ENCODE assay signal across 13 cellular contexts in the genomic region with DNA sequence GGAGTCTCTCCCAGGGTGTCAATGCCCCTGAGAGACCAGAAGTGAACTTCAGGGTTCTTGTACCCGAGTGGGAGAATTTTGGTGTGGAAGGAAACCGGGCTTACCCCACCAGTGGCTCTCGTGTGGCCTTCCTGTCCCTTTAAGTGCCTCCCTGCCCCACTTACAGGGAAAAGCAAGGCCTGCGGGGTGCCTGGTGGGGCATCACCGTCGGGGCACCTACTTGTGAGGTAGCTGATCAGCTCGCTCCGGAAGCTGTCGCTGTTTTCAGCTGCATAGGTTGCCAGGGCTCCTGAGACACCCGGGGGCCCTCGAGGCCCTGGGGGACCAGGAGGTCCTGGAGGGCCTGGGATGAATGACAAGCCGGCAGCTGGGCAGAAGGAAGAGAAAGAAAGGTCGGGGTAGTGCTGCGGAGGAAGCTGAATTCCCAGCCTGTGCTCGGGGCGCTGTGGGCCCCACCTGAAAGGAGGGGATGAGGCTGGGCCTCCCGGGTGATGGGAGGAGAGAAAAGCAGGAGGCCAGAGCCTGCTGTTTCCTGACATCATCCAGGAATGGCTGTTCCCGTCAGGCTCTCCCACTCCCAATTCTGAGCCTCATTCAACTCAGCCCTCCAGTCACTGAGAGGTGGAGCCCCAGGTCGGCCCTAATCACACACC. TPM values are rescaled to one million over a fixed set of nuclear protein-coding genes. Genes with fewer than 3 reads are reported as not detected.
"Had no signal": no experiment of that assay in that cellular context is flagged by ENCODE, and none has a peak within 500 bp of the region (broad histone marks: within the 10 kb centered on the region; RNA-seq: fewer than 3 reads in every experiment).

No MANE protein-coding gene starts in this region.

- H3K9me3 ChIP-seq: esophagus squamous epithelium, heart left ventricle, transverse colon had no signal

- H3K27me3 ChIP-seq: brain microvascular endothelial cell, esophagus squamous epithelium, heart left ventricle, transverse colon had no signal

- H3K27ac ChIP-seq: brain microvascular endothelial cell, esophagus squamous epithelium, heart left ventricle, transverse colon had no signal

- H3K4me1 Mint-ChIP-seq: mesothelial cell of epicardium had no signal

- H3K4me3 ChIP-seq: esophagus squamous epithelium, heart left ventricle, skin epidermis, transverse colon had no signal

- H3K4me3 Mint-ChIP-seq: activated naive CD8-positive, alpha-beta T cell; dendritic cell treated with granulocyte-macrophage colony-stimulating factor and Interleukin-4, amounts not matched to agents 40 ng/mL and 50 ng/mL, for 4 days; mesothelial cell of epicardium had no signal

- H3K36me3 Mint-ChIP-seq: activated naive CD8-positive, alpha-beta T cell had no signal

- H3K9me3 Mint-ChIP-seq: activated T-helper 2 cell treated with anti-CD3 and anti-CD28 coated beads, Interferon-gamma antibody, Interleukin-2, Interleukin-4, amounts not matched to agents 10 μg/mL and 5 μg/mL and 100 μg/mL, durations not matched to agents 14 hours and 24 hours and 36 hours; dendritic cell treated with granulocyte-macrophage colony-stimulating factor and Interleukin-4, amounts not matched to agents 40 ng/mL and 50 ng/mL, for 4 days; mesothelial cell of epicardium had no signal

- H3K4me1 ChIP-seq: esophagus squamous epithelium, transverse colon had no signal

- DNase-seq: brain microvascular endothelial cell, cerebellar nuclear complex, esophagus squamous epithelium, foreskin fibroblast, posterior cingulate gyrus, T-helper 2 cell, transverse colon had no signal

- H3K27ac Mint-ChIP-seq: activated naive CD8-positive, alpha-beta T cell; activated T-helper 2 cell treated with anti-CD3 and anti-CD28 coated beads, Interferon-gamma antibody, Interleukin-2, Interleukin-4, amounts not matched to agents 10 μg/mL and 5 μg/mL and 100 μg/mL, durations not matched to agents 14 hours and 24 hours and 36 hours; dendritic cell treated with granulocyte-macrophage colony-stimulating factor and Interleukin-4, amounts not matched to agents 40 ng/mL and 50 ng/mL, for 4 days; mesothelial cell of epicardium had no signal

- H3K27me3 Mint-ChIP-seq: activated naive CD8-positive, alpha-beta T cell; dendritic cell treated with granulocyte-macrophage colony-stimulating factor and Interleukin-4, amounts not matched to agents 40 ng/mL and 50 ng/mL, for 4 days had no signal

RNA-seq across cellular contexts. Expression of a gene that starts 51.2 kb away (rescaled TPM):
- total RNA-seq: activated T-helper 2 cell treated with anti-CD3 and anti-CD28 coated beads, Interferon-gamma antibody, Interleukin-2, Interleukin-4, amounts not matched to agents 10 μg/mL and 5 μg/mL and 100 μg/mL, durations not matched to agents 14 hours and 24 hours and 36 hours had no signal
